8 cellular contexts compared by ENCODE assay signal in genomic region chr1:93979718-93980319, GRCh38.
DNase-seq lines count a peak whose midpoint lies in the region; ATAC-seq, FAIRE-seq and TF ChIP-seq lines count a peak whose summit lies in the region.

No MANE protein-coding gene starts in this region.

- 14% methylated on average over 4 of the region's 4 CpGs for WGBS in liver

- H3K36me3 ChIP-seq in bronchial epithelial cell (ENCODE audit: control insufficient read depth, insufficient read depth, low read length) (no peaks in the 10 kb centered on the region), liver (ENCODE audit: control insufficient read depth in 4 of 4, insufficient read depth in 3 of 4, low read depth in 1 of 4, low read length in 3 of 4) (no peaks in the 10 kb centered on the region), upper lobe of right lung (no peaks in the 10 kb centered on the region)

- peak; percentile 52 for ATAC-seq in upper lobe of right lung
- no peak for ATAC-seq in GM18520 (IDR thresholded peaks at IDR 0.05; ENCODE audit: unreplicated experiment)

- no peak for TF ChIP-seq CTCF in bronchial epithelial cell (IDR thresholded peaks at IDR 0.05; ENCODE audit: insufficient read depth, low read length, severe bottlenecking)
- no peak for TF ChIP-seq CTCF in liver (IDR thresholded peaks at IDR 0.05; ENCODE audit: low read depth, low read length, missing input control)
- TF ChIP-seq CTCF in upper lobe of right lung (IDR thresholded peaks at IDR 0.05) = no peak

- no peak overlapping the region for H3K4me3 ChIP-seq in bronchial epithelial cell (ENCODE audit: low read depth, low read length)
- no peak overlapping the region for H3K4me3 ChIP-seq in liver (ENCODE audit: low read depth in 1 of 3, low read length in 3 of 3)
- H3K4me3 ChIP-seq in upper lobe of right lung = no peak overlapping the region

- DNase-seq in NCI-H748 (lab: John Stamatoyannopoulos, UW; ENCODE audit: unreplicated experiment) (peak; percentile 40), NCI-H748 treated with DMSO at 0.1 percent for 48 hours (lab: John Stamatoyannopoulos, UW) (no peak), bronchial epithelial cell (ENCODE audit: low read depth) (peak; percentile 25), upper lobe of right lung (no peak), NAMALWA (ENCODE audit: low spot score) (no peak)
- no peak for DNase-seq in stimulated activated CD4-positive, alpha-beta T cell treated with anti-CD3 and anti-CD28 coated beads, Interleukin-2, amount 100 ng/mL, for 48 hours

- H3K27me3 ChIP-seq in bronchial epithelial cell (ENCODE audit: control insufficient read depth, insufficient read depth, low read length) (no peaks in the 10 kb centered on the region), liver (ENCODE audit: control insufficient read depth in 4 of 4, insufficient read depth in 4 of 4, low read length in 3 of 4) (no peaks in the 10 kb centered on the region), upper lobe of right lung (no peaks in the 10 kb centered on the region)

- H3K9me3 ChIP-seq in liver (ENCODE audit: control insufficient read depth in 4 of 4, low read length in 3 of 4) (no peaks in the 10 kb centered on the region), upper lobe of right lung (no peaks in the 10 kb centered on the region)

- H3K4me1 ChIP-seq in liver (ENCODE audit: control insufficient read depth in 4 of 4, insufficient read depth in 4 of 4, low read length in 3 of 4) = peaks cover 8 to 18% (median 16%) of the 10 kb centered on the region in 4 donors
- H3K4me1 ChIP-seq in upper lobe of right lung = no peaks in the 10 kb centered on the region

- intact Hi-C loops in upper lobe of right lung (cut with DNase I) = no loop called here

- peak; percentile 93 for FAIRE-seq in bronchial epithelial cell (lab: Jason Lieb, UNC)

- peak overlapping the region; percentile 87 to 91 for H3K27ac ChIP-seq in liver (ENCODE audit: low read depth in 1 of 2, low read length in 2 of 2)
- peak overlapping the region; percentile 78 for H3K27ac ChIP-seq in upper lobe of right lung

- TF ChIP-seq RAD21 in liver (IDR thresholded peaks at IDR 0.05) = peak; percentile 57 to 69

- peak overlapping the region in 1 of 2 donors; percentile 93 for H3K9ac ChIP-seq in liver (ENCODE audit: low read depth in 1 of 2, low read length in 2 of 2)

TF ChIP-seq in liver, 16 proteins besides CTCF, POLR2A, EP300 and RAD21:
- peak; percentile 94 for TF ChIP-seq NR2F2 (IDR thresholded peaks at IDR 0.05)
- peak; percentile 95 for TF ChIP-seq MAX (IDR thresholded peaks at IDR 0.05)
- TF ChIP-seq RXRA (IDR thresholded peaks at IDR 0.05) = peak; percentile 83 to 94
- TF ChIP-seq ZBTB33 (IDR thresholded peaks at IDR 0.05) = peak; percentile 88
- TF ChIP-seq ATF3 (IDR thresholded peaks at IDR 0.05) = peak; percentile 76
- TF ChIP-seq EGR1 (IDR thresholded peaks at IDR 0.05; ENCODE audit: low read depth in 2 of 2) = peak in 1 of 2 donors; percentile 73
- TF ChIP-seq HNF4G (IDR thresholded peaks at IDR 0.05) = peak; percentile 81
- peak; percentile 94 for TF ChIP-seq REST (IDR thresholded peaks at IDR 0.05)
- TF ChIP-seq FOXA1 (IDR thresholded peaks at IDR 0.05) = peak; percentile 89
- peak; percentile 24 for TF ChIP-seq TAF1 (conservative IDR thresholded peaks at IDR 0.05)
- peak; percentile 97 for TF ChIP-seq FOXA2 (IDR thresholded peaks at IDR 0.05)
- no peak for TF ChIP-seq GABPA (IDR thresholded peaks at IDR 0.05 in 1 of 2, conservative IDR thresholded peaks at IDR 0.05 in 1 of 2)
- peak; percentile 92 for TF ChIP-seq SP1 (IDR thresholded peaks at IDR 0.05)
- TF ChIP-seq JUND (IDR thresholded peaks at IDR 0.05) = peak; percentile 76 to 91
- peak; percentile 91 to 95 for TF ChIP-seq HNF4A (conservative IDR thresholded peaks at IDR 0.05)
- TF ChIP-seq YY1 (IDR thresholded peaks at IDR 0.05) = peak; percentile 79

Comparison
In these comparisons a context has a peak if more than half of its experiments do, and no peak if none do; other contexts are left out.
1. DNase-seq: peak in NCI-H748 (single experiment) and bronchial epithelial cell (single experiment); none in NCI-H748 treated with DMSO at 0.1 percent for 48 hours (single experiment), upper lobe of right lung (single experiment), stimulated activated CD4-positive, alpha-beta T cell treated with anti-CD3 and anti-CD28 coated beads, Interleukin-2, amount 100 ng/mL, for 48 hours (0 of 2) and NAMALWA (single experiment).